In genomic region chr20:61847986-61848385, GRCh38 we compare ENCODE assay signal across 22 cellular contexts.
A peak's percentile ranks its signal among the peaks of the same experiment; 100 is the strongest.
DNase-seq lines count a peak whose midpoint lies in the region; ATAC-seq and TF ChIP-seq lines count a peak whose summit lies in the region.
"Had no signal": no experiment of that assay in that cellular context is flagged by ENCODE, and none has a peak within 500 bp of the region (broad histone marks: within the 10 kb centered on the region; RNA-seq: fewer than 3 reads in every experiment).

No MANE protein-coding gene starts in this region.

- no peaks in the 10 kb centered on the region for H3K9me3 Mint-ChIP-seq in type B pancreatic cell
- no peaks in the 10 kb centered on the region for H3K9me3 Mint-ChIP-seq in activated CD8-positive, alpha-beta memory T cell treated with anti-CD3 and anti-CD28 coated beads, Interleukin-2, amount 10 ng/mL, durations not matched to agents 7 days and 5 days (ENCODE audit: low read depth)
- H3K9me3 Mint-ChIP-seq: CD4-positive, alpha-beta T cell had no signal

- H3K4me3 Mint-ChIP-seq in type B pancreatic cell, result no peak overlapping the region
- no peak overlapping the region for H3K4me3 Mint-ChIP-seq in activated CD8-positive, alpha-beta memory T cell treated with anti-CD3 and anti-CD28 coated beads, Interleukin-2, amount 10 ng/mL, durations not matched to agents 7 days and 5 days
- H3K4me3 Mint-ChIP-seq: CD14-positive monocyte; CD4-positive, alpha-beta T cell; CD8-positive, alpha-beta memory T cell; H9 had no signal

- no peaks in the 10 kb centered on the region for H3K79me2 ChIP-seq in osteoblast (ENCODE audit: insufficient read depth, low read length)

- H3K4me2 ChIP-seq in osteoblast (ENCODE audit: insufficient read depth, low read length), result no peak overlapping the region
- H3K4me2 ChIP-seq: BLaER1 treated with 17β-estradiol and CSF1 and Interleukin-3, amounts not matched to agents 10 nM and 100 nM had no signal

- H3K36me3 ChIP-seq in lower lobe of right lung, result no peaks in the 10 kb centered on the region
- no peaks in the 10 kb centered on the region for H3K36me3 ChIP-seq in osteoblast (ENCODE audit: insufficient read depth, low read length)
- H3K36me3 ChIP-seq: BE2C; BLaER1 treated with 17β-estradiol and CSF1 and Interleukin-3, amounts not matched to agents 10 nM and 100 nM had no signal

- CTCF ChIA-PET in activated CD8-positive, alpha-beta memory T cell treated with anti-CD3 and anti-CD28 coated beads, Interleukin-2, amount 10 ng/mL, durations not matched to agents 7 days and 5 days (lab: Charles Lee), result no interaction called here

- H3K27ac Mint-ChIP-seq in type B pancreatic cell, result no peak overlapping the region
- no peak overlapping the region for H3K27ac Mint-ChIP-seq in activated CD8-positive, alpha-beta memory T cell treated with anti-CD3 and anti-CD28 coated beads, Interleukin-2, amount 10 ng/mL, durations not matched to agents 7 days and 5 days
- H3K27ac Mint-ChIP-seq: CD14-positive monocyte; CD4-positive, alpha-beta T cell; CD8-positive, alpha-beta memory T cell; H9 had no signal

- DNase-seq in Right ventricle myocardium inferior (ENCODE audit: missing footprints), result peak; percentile 23
- no peak for DNase-seq in left cardiac atrium
- DNase-seq in lower lobe of right lung, result peak; percentile 22
- peak; percentile 68 for DNase-seq in osteoblast (ENCODE audit: insufficient read length, low spot score, missing footprints)
- DNase-seq in type B pancreatic cell (ENCODE audit: extremely low spot score, unreplicated experiment), result no peak
- DNase-seq in ACHN, result no peak
- DNase-seq in activated CD8-positive, alpha-beta memory T cell treated with anti-CD3 and anti-CD28 coated beads, Interleukin-2, amount 10 ng/mL, durations not matched to agents 7 days and 5 days, result no peak
- DNase-seq: AML-193; BE2C; CD4-positive, alpha-beta T cell; CD8-positive, alpha-beta memory T cell; DMS 273 treated with DMSO at 0.1 percent for 48 hours; DMS79; EL; GDM1; GM23248; H9 had no signal

- peaks cover 12% of the 10 kb centered on the region for H3K4me1 Mint-ChIP-seq in type B pancreatic cell (ENCODE audit: unreplicated experiment)
- H3K4me1 Mint-ChIP-seq in activated CD8-positive, alpha-beta memory T cell treated with anti-CD3 and anti-CD28 coated beads, Interleukin-2, amount 10 ng/mL, durations not matched to agents 7 days and 5 days, result no peaks in the 10 kb centered on the region
- H3K4me1 Mint-ChIP-seq: CD14-positive monocyte; CD8-positive, alpha-beta memory T cell; H9 had no signal

- no peak overlapping the region for H2AFZ ChIP-seq in osteoblast (ENCODE audit: low read length)
- H2AFZ ChIP-seq: GM23248 had no signal

- ATAC-seq in Right ventricle myocardium inferior, result no peak
- ATAC-seq in left cardiac atrium, result no peak
- no peak for ATAC-seq in lower lobe of right lung
- no peak for ATAC-seq in activated CD8-positive, alpha-beta memory T cell treated with anti-CD3 and anti-CD28 coated beads, Interleukin-2, amount 10 ng/mL, durations not matched to agents 7 days and 5 days
- ATAC-seq: GM12878, HCT116 had no signal

- no peaks in the 10 kb centered on the region for H4K20me1 ChIP-seq in osteoblast (ENCODE audit: insufficient read depth, low read length)

- peaks cover 12% of the 10 kb centered on the region for H3K27me3 Mint-ChIP-seq in type B pancreatic cell
- H3K27me3 Mint-ChIP-seq in activated CD8-positive, alpha-beta memory T cell treated with anti-CD3 and anti-CD28 coated beads, Interleukin-2, amount 10 ng/mL, durations not matched to agents 7 days and 5 days, result no peaks in the 10 kb centered on the region
- H3K27me3 Mint-ChIP-seq: CD4-positive, alpha-beta T cell had no signal

- TF ChIP-seq CTCF in lower lobe of right lung (IDR thresholded peaks at IDR 0.05), result no peak
- TF ChIP-seq CTCF in osteoblast (IDR thresholded peaks at IDR 0.05; ENCODE audit: extremely low read depth, low read depth, low read length), result no peak
- no peak for TF ChIP-seq CTCF in type B pancreatic cell (conservative IDR thresholded peaks at IDR 0.05)

- no peaks in the 10 kb centered on the region for H3K36me3 Mint-ChIP-seq in type B pancreatic cell
- no peaks in the 10 kb centered on the region for H3K36me3 Mint-ChIP-seq in activated CD8-positive, alpha-beta memory T cell treated with anti-CD3 and anti-CD28 coated beads, Interleukin-2, amount 10 ng/mL, durations not matched to agents 7 days and 5 days
- H3K36me3 Mint-ChIP-seq: CD14-positive monocyte; CD8-positive, alpha-beta memory T cell had no signal

- H3K4me1 ChIP-seq in lower lobe of right lung (no peaks in the 10 kb centered on the region), osteoblast (ENCODE audit: insufficient read depth, low read length) (no peaks in the 10 kb centered on the region)
- H3K4me1 ChIP-seq: BE2C had no signal

- intact Hi-C loops in Right ventricle myocardium inferior (cut with DNase I) (no loop called here), left cardiac atrium (cut with DNase I) (no loop called here), lower lobe of right lung (cut with DNase I) (no loop called here)

- no peak overlapping the region for H3K27ac ChIP-seq in lower lobe of right lung
- no peak overlapping the region for H3K27ac ChIP-seq in osteoblast (ENCODE audit: low read depth, low read length)
- H3K27ac ChIP-seq: 22Rv1; BLaER1 treated with 17β-estradiol and CSF1 and Interleukin-3, amounts not matched to agents 10 nM and 100 nM; GM23248 had no signal

- H3K27me3 ChIP-seq in lower lobe of right lung (ENCODE audit: low read depth) (peaks cover 27% of the 10 kb centered on the region), osteoblast (ENCODE audit: insufficient read depth, low read length) (no peaks in the 10 kb centered on the region)

- H3K4me3 ChIP-seq in lower lobe of right lung (no peak overlapping the region), osteoblast (ENCODE audit: insufficient read depth, low read length) (no peak overlapping the region)
- H3K4me3 ChIP-seq: BLaER1 treated with 17β-estradiol and CSF1 and Interleukin-3, amounts not matched to agents 10 nM and 100 nM; GM12878; GM23248 had no signal

- in situ Hi-C loops in ACHN (cut with HindIII; ENCODE audit: low pct_ligation_motif_present, low pct_unique_long_range_greater_than_20kb, low sequenced_read_pairs), result no loop called here

- H3K9me3 ChIP-seq in lower lobe of right lung (no peaks in the 10 kb centered on the region), osteoblast (ENCODE audit: low read depth, low read length) (no peaks in the 10 kb centered on the region)
- H3K9me3 ChIP-seq: BE2C; BLaER1 treated with 17β-estradiol and CSF1 and Interleukin-3, amounts not matched to agents 10 nM and 100 nM had no signal

Comparison
In these comparisons a context has a peak if more than half of its experiments do, and no peak if none do; other contexts are left out.
1. DNase-seq: peak in Right ventricle myocardium inferior (single experiment), lower lobe of right lung (single experiment) and osteoblast (single experiment); none in left cardiac atrium (single experiment), type B pancreatic cell (single experiment), ACHN (single experiment) and activated CD8-positive, alpha-beta memory T cell treated with anti-CD3 and anti-CD28 coated beads, Interleukin-2, amount 10 ng/mL, durations not matched to agents 7 days and 5 days (single experiment).